Comparison of ENCODE assay signal across 9 cellular contexts in the genomic region with DNA sequence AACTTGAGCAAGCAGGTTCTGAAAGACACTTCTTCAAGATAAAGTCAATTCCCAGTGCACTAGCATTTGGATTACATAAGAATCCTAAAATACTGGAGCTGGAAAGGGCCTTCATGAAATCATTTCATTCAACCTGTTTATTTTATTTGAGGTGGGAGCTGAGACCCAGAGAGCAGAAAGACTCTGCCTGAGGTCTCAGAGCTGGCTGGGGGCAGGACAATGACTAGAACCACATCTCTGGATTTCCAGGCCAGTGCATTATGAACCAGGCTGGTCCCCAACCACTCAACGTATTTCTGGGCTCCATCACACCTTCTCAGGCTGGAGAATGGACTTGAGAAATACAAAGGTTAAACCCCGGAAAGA. TPM values are rescaled to one million over a fixed set of nuclear protein-coding genes. Genes with fewer than 3 reads are reported as not detected.
DNase-seq lines count a peak whose midpoint lies in the region; ATAC-seq and TF ChIP-seq lines count a peak whose summit lies in the region.
"Had no signal": no experiment of that assay in that cellular context is flagged by ENCODE, and none has a peak within 500 bp of the region (broad histone marks: within the 10 kb centered on the region; RNA-seq: fewer than 3 reads in every experiment).

No MANE protein-coding gene starts in this region.

- H3K36me3 ChIP-seq in Caco-2 (ENCODE audit: control insufficient read depth, insufficient read depth, low read length): peaks cover 3% of the 10 kb centered on the region; the same call in 1 of the 2 replicates
- peaks cover 19% of the 10 kb centered on the region for H3K36me3 ChIP-seq in neutrophil

- TF ChIP-seq CTCF in Caco-2 (IDR thresholded peaks at IDR 0.05; ENCODE audit: insufficient read depth in 1 of 2, low read depth in 1 of 2, low read length in 1 of 2, severe bottlenecking in 1 of 2, unreplicated experiment in 1 of 2): no peak
- no peak for TF ChIP-seq CTCF in HFFc6 (IDR thresholded peaks at IDR 0.05)
- TF ChIP-seq CTCF in neutrophil (IDR thresholded peaks at IDR 0.05): no peak
- no peak for TF ChIP-seq CTCF in GM13976 (IDR thresholded peaks at IDR 0.05; ENCODE audit: borderline replicate concordance, control extremely low read depth, extremely low read depth, insufficient read depth, missing control alignments)

- H3K36me3 Mint-ChIP-seq in Caco-2 (ENCODE audit: insufficient read depth, unreplicated experiment) (peaks cover 69% of the 10 kb centered on the region), HFFc6 (ENCODE audit: low read depth) (peaks cover 26% of the 10 kb centered on the region)
- H3K36me3 Mint-ChIP-seq in activated naive CD8-positive, alpha-beta T cell treated with anti-CD3 and anti-CD28 coated beads, Interleukin-2, amount 50 U/mL, for 24 hours (ENCODE audit: low read depth): peaks cover 33% of the 10 kb centered on the region

- H3K9me3 ChIP-seq in Caco-2: peaks cover 9% of the 10 kb centered on the region
- H3K9me3 ChIP-seq in neutrophil: no peaks in the 10 kb centered on the region

- intact Hi-C loops in Caco-2 (cut with micrococcal nuclease; ENCODE audit: unreplicated experiment): loop anchor here (1.0 to 2.0 kb wide), 2 partner anchors 7 to 26 kb away; no protein-coding TSS in a partner anchor

- H3K4me1 ChIP-seq in Caco-2 (peaks cover 68% of the 10 kb centered on the region), neutrophil (ENCODE audit: control insufficient read depth in 1 of 2, insufficient read depth in 1 of 2, low read depth in 1 of 2, low read length in 1 of 2) (peaks cover 100% of the 10 kb centered on the region in 2 experiments)
- H3K4me1 ChIP-seq: parathyroid adenoma had no signal

- CTCF ChIA-PET in Caco-2 (lab: Charles Lee): interaction anchor here (1.1 to 1.3 kb wide), 2 partner anchors 9 to 53 kb away, joined by 3 to 5 read pairs; a partner anchor contains a TSS

- H3K27me3 ChIP-seq in Caco-2 (replicated peaks; ENCODE audit: control insufficient read depth, insufficient read depth, low read length): no peaks in the 10 kb centered on the region
- no peaks in the 10 kb centered on the region for H3K27me3 ChIP-seq in neutrophil

- H3K27ac Mint-ChIP-seq in Caco-2 (ENCODE audit: unreplicated experiment): peak overlapping the region; percentile 86
- H3K27ac Mint-ChIP-seq in HFFc6: peak overlapping the region; percentile 59
- H3K27ac Mint-ChIP-seq in activated naive CD8-positive, alpha-beta T cell treated with anti-CD3 and anti-CD28 coated beads, Interleukin-2, amount 50 U/mL, for 24 hours: peak overlapping the region; percentile 81

- ATAC-seq in activated naive CD8-positive, alpha-beta T cell treated with anti-CD3 and anti-CD28 coated beads, Interleukin-2, amount 50 U/mL, for 24 hours: no peak

- POLR2A ChIA-PET in Caco-2 (lab: Charles Lee): interaction anchor here (1.0 kb wide), 1 partner anchor 9 kb away, joined by 8 read pairs; a partner anchor contains a TSS

- TSS peak; percentile 91 for BruUV-seq in Caco-2 (replicated peaks; lab: Mats Ljungman, UMichigan)

- H3K4me3 ChIP-seq in Caco-2 (ENCODE audit: low read depth, low read length): no peak overlapping the region
- no peak overlapping the region for H3K4me3 ChIP-seq in neutrophil (ENCODE audit: low read depth in 1 of 2, low read length in 1 of 2)

- in situ Hi-C loops in GM13976 (cut with MboI; ENCODE audit: low sequenced_read_pairs, unreplicated experiment): no loop called here

- H3K4me3 Mint-ChIP-seq in Caco-2 (ENCODE audit: unreplicated experiment) (peak overlapping the region; percentile 56), HFFc6 (no peak overlapping the region)
- peak overlapping the region; percentile 42 for H3K4me3 Mint-ChIP-seq in activated naive CD8-positive, alpha-beta T cell treated with anti-CD3 and anti-CD28 coated beads, Interleukin-2, amount 50 U/mL, for 24 hours

- no peaks in the 10 kb centered on the region for H3K27me3 Mint-ChIP-seq in Caco-2 (ENCODE audit: insufficient read depth, unreplicated experiment)
- H3K27me3 Mint-ChIP-seq in HFFc6 (ENCODE audit: insufficient read depth): no peaks in the 10 kb centered on the region; the same call in 1 of the 2 replicates
- H3K27me3 Mint-ChIP-seq in activated naive CD8-positive, alpha-beta T cell treated with anti-CD3 and anti-CD28 coated beads, Interleukin-2, amount 50 U/mL, for 24 hours: no peaks in the 10 kb centered on the region

- H3K27ac ChIP-seq in neutrophil: peak overlapping the region; percentile 91
- H3K27ac ChIP-seq: parathyroid adenoma had no signal

- H3K9me3 Mint-ChIP-seq in Caco-2 (ENCODE audit: unreplicated experiment) (peaks cover 9% of the 10 kb centered on the region), HFFc6 (peaks cover 12% of the 10 kb centered on the region)
- H3K9me3 Mint-ChIP-seq in activated naive CD8-positive, alpha-beta T cell treated with anti-CD3 and anti-CD28 coated beads, Interleukin-2, amount 50 U/mL, for 24 hours: peaks cover 10% of the 10 kb centered on the region

- DNase-seq in Caco-2 (no peak), HFFc6 (no peak), GM13976 (ENCODE audit: low spot score) (no peak), NCI-H1694 (lab: John Stamatoyannopoulos, UW) (no peak), globus pallidus (ENCODE audit: low spot score) (no peak)
- no peak for DNase-seq in activated naive CD8-positive, alpha-beta T cell treated with anti-CD3 and anti-CD28 coated beads, Interleukin-2, amount 50 U/mL, for 24 hours
- no peak for DNase-seq in stimulated activated CD4-positive, alpha-beta T cell treated with anti-CD3 and anti-CD28 coated beads, Interleukin-4, amount 100 ng/mL, for 1 hour

- H3K4me1 Mint-ChIP-seq in Caco-2 (ENCODE audit: low read depth, unreplicated experiment) (peaks cover 49% of the 10 kb centered on the region), HFFc6 (ENCODE audit: low read depth) (peaks cover 68% of the 10 kb centered on the region)
- peaks cover 84% of the 10 kb centered on the region for H3K4me1 Mint-ChIP-seq in activated naive CD8-positive, alpha-beta T cell treated with anti-CD3 and anti-CD28 coated beads, Interleukin-2, amount 50 U/mL, for 24 hours

RNA-seq across cellular contexts. Expression of a gene that starts 8.4 kb away (rescaled TPM):
- 316 and 327 TPM in 2 replicates for total RNA-seq in Caco-2 (2022)
- 100 to 1,000 TPM; 253 to 361 (median 336) TPM for total RNA-seq in HFFc6 (2021; fragmentation: NEBNext Ultra II Directional; extraction: Animal tissue kit (Norgen Biotek cat#: 25700))
